12 cellular contexts compared by ENCODE assay signal in genomic region chr4:94408549-94409374, GRCh38. TPM values are rescaled to one million over a fixed set of nuclear protein-coding genes. Genes with fewer than 3 reads are reported as not detected.
DNase-seq lines count a peak whose midpoint lies in the region; TF ChIP-seq lines count a peak whose summit lies in the region.
"Had no signal": no experiment of that assay in that cellular context is flagged by ENCODE, and none has a peak within 500 bp of the region (broad histone marks: within the 10 kb centered on the region; RNA-seq: fewer than 3 reads in every experiment).

No MANE protein-coding gene starts in this region.

- WGBS in mesendoderm (ENCODE audit: extremely low coverage, insufficient coverage, low lambda C conversion rate), result no CpG with 5 or more reads among the region's 5 CpGs
- WGBS in transverse colon (ENCODE audit: low coverage in 1 of 2), 2 donors, result 75 to 84% methylated on average over 4 to 5 of the region's 5 CpGs

- no peak overlapping the region for H4K5ac ChIP-seq in mesendoderm (ENCODE audit: low read length)

- in situ Hi-C loops in transverse colon (cut with MboI; ENCODE audit: low pct_ligation_motif_present in 1 of 4, low pct_unique_long_range_greater_than_20kb in 1 of 4, low sequenced_read_pairs in 3 of 4), result loop anchor here in 3 of 4 donors (5.0 to 10.0 kb wide), 3 partner anchors 186 to 194 kb away; no protein-coding TSS in a partner anchor

- DNase-seq in SK-N-MC (ENCODE audit: low read depth, low spot score) (no peak), fibroblast of lung (ENCODE audit: low read depth in 2 of 2) (peak; percentile 48 to 84), mesendoderm (peak; percentile 58), transverse colon (no peak), NCI-H748 treated with DMSO at 0.1 percent for 48 hours (lab: John Stamatoyannopoulos, UW) (no peak), vagina (ENCODE audit: extremely low spot score in 2 of 2) (no peak), NCI-H2081 treated with DMSO at 0.1 percent for 48 hours (lab: John Stamatoyannopoulos, UW) (no peak)
- DNase-seq: activated CD8-positive, alpha-beta memory T cell treated with anti-CD3 and anti-CD28 coated beads, Interleukin-2, amount 50 U/mL, for 48 hours; NCI-H1436; NCI-H510A; stimulated activated CD4-positive, alpha-beta T cell treated with anti-CD3 and anti-CD28 coated beads, Interleukin-4, amount 100 ng/mL, for 24 hours had no signal

- H3K27ac ChIP-seq in SK-N-MC, result peak overlapping the region; percentile 98
- H3K27ac ChIP-seq in fibroblast of lung (ENCODE audit: insufficient read depth, low read length), result no peak overlapping the region
- H3K27ac ChIP-seq in mesendoderm (ENCODE audit: low read depth, low read length), result no peak overlapping the region
- H3K27ac ChIP-seq in transverse colon, result peak overlapping the region in 3 of 4 donors; percentile 5 to 44 (median 18)
- no peak overlapping the region for H3K27ac ChIP-seq in vagina

- H3K79me2 ChIP-seq in fibroblast of lung (ENCODE audit: control insufficient read depth, insufficient read depth, low read length), result no peaks in the 10 kb centered on the region
- H3K79me2 ChIP-seq in mesendoderm (ENCODE audit: control insufficient read depth, insufficient read depth, low read length), result no peaks in the 10 kb centered on the region

- H2BK120ac ChIP-seq in mesendoderm (ENCODE audit: low read depth, low read length), result no peak overlapping the region

- H2AK5ac ChIP-seq in mesendoderm (ENCODE audit: low read length), result no peak overlapping the region

- H3K9me3 ChIP-seq in SK-N-MC (ENCODE audit: low read depth, low read length), result no peaks in the 10 kb centered on the region
- H3K9me3 ChIP-seq in fibroblast of lung (ENCODE audit: control insufficient read depth, insufficient read depth, low read depth, low read length), result no peaks in the 10 kb centered on the region
- no peaks in the 10 kb centered on the region for H3K9me3 ChIP-seq in transverse colon
- H3K9me3 ChIP-seq in vagina, result no peaks in the 10 kb centered on the region

- TF ChIP-seq CTCF in fibroblast of lung (conservative IDR thresholded peaks at IDR 0.05 in 1 of 2, IDR thresholded peaks at IDR 0.05 in 1 of 2; ENCODE audit: low read depth in 1 of 2, low read length in 2 of 2), result no peak
- TF ChIP-seq CTCF in transverse colon (IDR thresholded peaks at IDR 0.05), result no peak
- TF ChIP-seq CTCF in vagina (IDR thresholded peaks at IDR 0.05), result no peak

- H3K4me1 ChIP-seq in fibroblast of lung (ENCODE audit: control insufficient read depth, extremely low read depth, insufficient read depth, low read length) (peaks cover 5% of the 10 kb centered on the region), mesendoderm (ENCODE audit: control insufficient read depth, low read depth, low read length) (peaks cover 2% of the 10 kb centered on the region), transverse colon (peaks cover 0 to 13% (median 3%) of the 10 kb centered on the region in 4 donors), vagina (peaks cover 14% of the 10 kb centered on the region)

- H3K4ac ChIP-seq in mesendoderm (ENCODE audit: low read depth, low read length), result no peak overlapping the region

- H4K20me1 ChIP-seq in fibroblast of lung (ENCODE audit: control insufficient read depth, extremely low read depth, insufficient read depth, low read length), result no peaks in the 10 kb centered on the region

- no peak overlapping the region for H2BK5ac ChIP-seq in mesendoderm (ENCODE audit: low read length)

- H3K36me3 ChIP-seq in SK-N-MC (ENCODE audit: insufficient read depth, low read length), result no peaks in the 10 kb centered on the region
- H3K36me3 ChIP-seq in fibroblast of lung (ENCODE audit: control insufficient read depth, insufficient read depth, low read length), result no peaks in the 10 kb centered on the region
- H3K36me3 ChIP-seq in mesendoderm (ENCODE audit: control insufficient read depth, insufficient read depth, low read length), result no peaks in the 10 kb centered on the region
- no peaks in the 10 kb centered on the region for H3K36me3 ChIP-seq in transverse colon
- H3K36me3 ChIP-seq in vagina, result no peaks in the 10 kb centered on the region

- H3K9ac ChIP-seq in SK-N-MC (ENCODE audit: insufficient read length) (peak overlapping the region; percentile 14), fibroblast of lung (ENCODE audit: insufficient read depth, low read length) (no peak overlapping the region), mesendoderm (ENCODE audit: low read length) (no peak overlapping the region)

- no peak overlapping the region for H4K8ac ChIP-seq in mesendoderm (ENCODE audit: low read depth, low read length)

- H3K56ac ChIP-seq in mesendoderm (ENCODE audit: low read length), result no peak overlapping the region

- H3K4me2 ChIP-seq in fibroblast of lung (ENCODE audit: extremely low read depth, insufficient read depth, low read length), result no peak overlapping the region
- no peak overlapping the region for H3K4me2 ChIP-seq in mesendoderm (ENCODE audit: low read length)

- no peak overlapping the region for H2AFZ ChIP-seq in fibroblast of lung (ENCODE audit: low read length)

- intact Hi-C loops in transverse colon (cut with DNase I; ENCODE audit: low total_unique reads), result no loop called here
- intact Hi-C loops in vagina (cut with DNase I), result loop anchor here (5.0 to 10.0 kb wide), 2 partner anchors 106 to 189 kb away; no protein-coding TSS in a partner anchor

- TF ChIP-seq POLR2A in transverse colon (IDR thresholded peaks at IDR 0.05) (no peak), vagina (IDR thresholded peaks at IDR 0.05) (no peak)

- H3K27me3 ChIP-seq in fibroblast of lung (ENCODE audit: control insufficient read depth, insufficient read depth, low read length), result no peaks in the 10 kb centered on the region
- no peaks in the 10 kb centered on the region for H3K27me3 ChIP-seq in mesendoderm (ENCODE audit: insufficient read depth, low read length, poor library complexity)
- no peaks in the 10 kb centered on the region for H3K27me3 ChIP-seq in transverse colon
- H3K27me3 ChIP-seq in vagina, result no peaks in the 10 kb centered on the region

- H3K18ac ChIP-seq in mesendoderm (ENCODE audit: low read length), result no peak overlapping the region

- no peak overlapping the region for H3K23ac ChIP-seq in mesendoderm (ENCODE audit: low read length)

- H3K79me1 ChIP-seq in mesendoderm (ENCODE audit: low read length), result no peaks in the 10 kb centered on the region

- no peak for TF ChIP-seq EP300 in transverse colon (IDR thresholded peaks at IDR 0.05; ENCODE audit: low read depth)

- H2BK15ac ChIP-seq in mesendoderm (replicated peaks; ENCODE audit: low read depth), result no peak overlapping the region

- H3K4me3 ChIP-seq in SK-N-MC (peak overlapping the region; percentile 61), fibroblast of lung (replicated peaks in 1 of 4; ENCODE audit: control extremely low read depth in 1 of 4, insufficient read depth in 1 of 4, low read depth in 3 of 4, low read length in 4 of 4) (no peak overlapping the region), mesendoderm (ENCODE audit: low read length) (no peak overlapping the region), transverse colon (no peak overlapping the region), vagina (no peak overlapping the region)

RNA-seq across cellular contexts. Expression of gene PDLIM5, which starts 43.0 kb away (rescaled TPM):
- total RNA-seq in fibroblast of lung (24.9 and 28.4 TPM in 2 replicates), transverse colon (100 to 1,000 TPM in 2 of 4 donors, 10 to 100 TPM in 2; 62.9 to 133 (median 110) TPM), vagina (137 TPM)
- polyA plus RNA-seq in fibroblast of lung, result 74.4 and 113 TPM in 2 replicates
- polyA plus RNA-seq in fibroblast of lung (2012), result 28.5 and 51.1 TPM in 2 replicates
- 122 and 161 TPM in 2 replicates for polyA minus RNA-seq in fibroblast of lung (ENCODE audit: low replicate concordance)
- polyA plus RNA-seq in mesendoderm (2013, experiment 1 of 2), result 73.1 TPM
- 75.8 TPM for polyA plus RNA-seq in mesendoderm (2013, experiment 2 of 2)
- total RNA-seq: G401 had no signal

Comparison
In these comparisons a context has a peak if more than half of its experiments do, and no peak if none do; other contexts are left out.
1. DNase-seq: peak in fibroblast of lung (2 of 2) and mesendoderm (single experiment); none in SK-N-MC (single experiment), transverse colon (single experiment), NCI-H748 treated with DMSO at 0.1 percent for 48 hours (single experiment), vagina (0 of 2) and NCI-H2081 treated with DMSO at 0.1 percent for 48 hours (single experiment).
2. H3K27ac ChIP-seq: peak in SK-N-MC (single experiment) and transverse colon (3 of 4); none in fibroblast of lung (single experiment), mesendoderm (single experiment) and vagina (single experiment).